ENCODE assay signal across 1 cellular context in the genomic region with DNA sequence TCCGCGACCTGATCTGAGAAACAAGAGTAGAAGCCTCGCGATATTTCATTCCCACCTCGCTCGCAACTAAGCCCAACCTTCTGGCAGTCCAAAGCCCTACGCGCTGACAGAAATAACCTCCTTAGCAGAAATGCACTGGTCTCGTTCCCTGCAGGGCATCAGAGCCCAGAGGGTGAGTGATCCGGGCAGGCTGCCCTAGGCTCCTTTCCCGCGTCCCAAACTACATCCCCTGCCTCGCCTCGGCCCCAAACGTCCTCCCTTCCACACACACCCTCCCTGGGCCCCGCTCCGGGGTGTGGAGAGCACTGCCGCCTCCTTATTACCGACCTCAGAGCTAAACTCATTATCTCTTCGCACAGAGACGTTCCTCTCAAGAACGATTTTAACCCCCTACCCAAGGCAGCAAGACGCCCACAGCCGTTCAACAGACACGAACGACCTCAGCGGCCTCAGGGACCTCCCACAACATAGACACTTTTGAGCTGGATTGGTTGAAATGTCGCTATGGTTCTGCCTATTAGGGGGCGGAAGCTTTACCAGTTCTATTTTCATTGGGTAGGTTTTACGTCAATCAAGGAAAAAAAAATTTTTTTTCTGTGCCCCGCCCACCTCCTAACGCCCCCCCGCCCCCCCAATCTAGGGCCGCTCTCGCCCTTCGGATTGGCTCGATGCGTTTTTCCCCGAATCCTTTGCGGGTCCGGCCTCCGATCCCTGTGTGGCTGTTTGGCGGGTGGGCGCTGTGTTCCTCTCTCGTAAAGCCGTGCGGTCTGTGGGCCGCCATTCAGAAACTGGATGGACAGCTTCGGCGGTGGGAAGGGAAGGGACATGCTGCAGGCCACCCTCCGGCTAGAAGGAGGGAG.
TF ChIP-seq lines count a peak whose summit lies in the region.

A gene (minus strand): TSS at position 439 of the 860 bp plus-strand sequence. CDS start 95 bp downstream, at position 344.

TF ChIP-seq in HepG2, 621 proteins besides CTCF, POLR2A, EP300 and RAD21 (continued from another document and continues in another):
- TF ChIP-seq, protein P1, sequence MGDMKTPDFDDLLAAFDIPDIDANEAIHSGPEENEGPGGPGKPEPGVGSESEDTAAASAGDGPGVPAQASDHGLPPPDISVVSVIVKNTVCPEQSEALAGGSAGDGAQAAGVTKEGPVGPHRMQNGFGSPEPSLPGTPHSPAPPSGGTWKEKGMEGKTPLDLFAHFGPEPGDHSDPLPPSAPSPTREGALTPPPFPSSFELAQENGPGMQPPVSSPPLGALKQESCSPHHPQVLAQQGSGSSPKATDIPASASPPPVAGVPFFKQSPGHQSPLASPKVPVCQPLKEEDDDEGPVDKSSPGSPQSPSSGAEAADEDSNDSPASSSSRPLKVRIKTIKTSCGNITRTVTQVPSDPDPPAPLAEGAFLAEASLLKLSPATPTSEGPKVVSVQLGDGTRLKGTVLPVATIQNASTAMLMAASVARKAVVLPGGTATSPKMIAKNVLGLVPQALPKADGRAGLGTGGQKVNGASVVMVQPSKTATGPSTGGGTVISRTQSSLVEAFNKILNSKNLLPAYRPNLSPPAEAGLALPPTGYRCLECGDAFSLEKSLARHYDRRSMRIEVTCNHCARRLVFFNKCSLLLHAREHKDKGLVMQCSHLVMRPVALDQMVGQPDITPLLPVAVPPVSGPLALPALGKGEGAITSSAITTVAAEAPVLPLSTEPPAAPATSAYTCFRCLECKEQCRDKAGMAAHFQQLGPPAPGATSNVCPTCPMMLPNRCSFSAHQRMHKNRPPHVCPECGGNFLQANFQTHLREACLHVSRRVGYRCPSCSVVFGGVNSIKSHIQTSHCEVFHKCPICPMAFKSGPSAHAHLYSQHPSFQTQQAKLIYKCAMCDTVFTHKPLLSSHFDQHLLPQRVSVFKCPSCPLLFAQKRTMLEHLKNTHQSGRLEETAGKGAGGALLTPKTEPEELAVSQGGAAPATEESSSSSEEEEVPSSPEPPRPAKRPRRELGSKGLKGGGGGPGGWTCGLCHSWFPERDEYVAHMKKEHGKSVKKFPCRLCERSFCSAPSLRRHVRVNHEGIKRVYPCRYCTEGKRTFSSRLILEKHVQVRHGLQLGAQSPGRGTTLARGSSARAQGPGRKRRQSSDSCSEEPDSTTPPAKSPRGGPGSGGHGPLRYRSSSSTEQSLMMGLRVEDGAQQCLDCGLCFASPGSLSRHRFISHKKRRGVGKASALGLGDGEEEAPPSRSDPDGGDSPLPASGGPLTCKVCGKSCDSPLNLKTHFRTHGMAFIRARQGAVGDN (CRISPR knock-in tag; IDR thresholded peaks at IDR 0.05): peak; percentile 87
- 0 out of 2 replicates have a peak, but pooled peaks have one; percentile 21 for TF ChIP-seq ZMAT3 (CRISPR knock-in tag; conservative IDR thresholded peaks at IDR 0.05)
- 0 out of 2 replicates have a peak, but pooled peaks have one; percentile 28 for TF ChIP-seq NFATC3 (CRISPR knock-in tag; IDR thresholded peaks at IDR 0.05)
- TF ChIP-seq SOX13 (IDR thresholded peaks at IDR 0.05): no peak
- TF ChIP-seq SOX13 (CRISPR knock-in tag; conservative IDR thresholded peaks at IDR 0.05 in 1 of 2, IDR thresholded peaks at IDR 0.05 in 1 of 2): peak in 1 of 2 experiments; percentile 32; a peak in 2 of 4 replicates
- no peak for TF ChIP-seq ZNF282 (IDR thresholded peaks at IDR 0.05; ENCODE audit: partially characterized antibody)
- no peak; the same call in 1 of the 2 replicates for TF ChIP-seq POLR2AphosphoS2 (IDR thresholded peaks at IDR 0.05; ENCODE audit: low read depth, low read length)
- TF ChIP-seq ISX (CRISPR knock-in tag; conservative IDR thresholded peaks at IDR 0.05): 0 out of 2 replicates have a peak, but pooled peaks have one; percentile 63
- TF ChIP-seq, protein P2, sequence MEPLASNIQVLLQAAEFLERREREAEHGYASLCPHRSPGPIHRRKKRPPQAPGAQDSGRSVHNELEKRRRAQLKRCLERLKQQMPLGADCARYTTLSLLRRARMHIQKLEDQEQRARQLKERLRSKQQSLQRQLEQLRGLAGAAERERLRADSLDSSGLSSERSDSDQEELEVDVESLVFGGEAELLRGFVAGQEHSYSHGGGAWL (CRISPR knock-in tag; IDR thresholded peaks at IDR 0.05): no peak; the same call in 1 of the 2 replicates
- TF ChIP-seq KLF16 (CRISPR knock-in tag; IDR thresholded peaks at IDR 0.05): peak in 1 of 2 experiments; percentile 84; a peak in 1 of 4 replicates
- TF ChIP-seq ZNF367 (CRISPR knock-in tag; IDR thresholded peaks at IDR 0.05; ENCODE audit: borderline replicate concordance): 0 out of 2 replicates have a peak, but pooled peaks have one; percentile 22
- peak; percentile 60 for TF ChIP-seq HDAC2 (CRISPR knock-in tag; IDR thresholded peaks at IDR 0.05)
- TF ChIP-seq ZSCAN9 (CRISPR knock-in tag; IDR thresholded peaks at IDR 0.05; ENCODE audit: borderline replicate concordance): peak; percentile 36
- TF ChIP-seq FOXK1 (CRISPR knock-in tag; IDR thresholded peaks at IDR 0.05; ENCODE audit: borderline replicate concordance, low read depth): peak; percentile 71; the same call in 1 of the 2 replicates
- TF ChIP-seq, protein P3, sequence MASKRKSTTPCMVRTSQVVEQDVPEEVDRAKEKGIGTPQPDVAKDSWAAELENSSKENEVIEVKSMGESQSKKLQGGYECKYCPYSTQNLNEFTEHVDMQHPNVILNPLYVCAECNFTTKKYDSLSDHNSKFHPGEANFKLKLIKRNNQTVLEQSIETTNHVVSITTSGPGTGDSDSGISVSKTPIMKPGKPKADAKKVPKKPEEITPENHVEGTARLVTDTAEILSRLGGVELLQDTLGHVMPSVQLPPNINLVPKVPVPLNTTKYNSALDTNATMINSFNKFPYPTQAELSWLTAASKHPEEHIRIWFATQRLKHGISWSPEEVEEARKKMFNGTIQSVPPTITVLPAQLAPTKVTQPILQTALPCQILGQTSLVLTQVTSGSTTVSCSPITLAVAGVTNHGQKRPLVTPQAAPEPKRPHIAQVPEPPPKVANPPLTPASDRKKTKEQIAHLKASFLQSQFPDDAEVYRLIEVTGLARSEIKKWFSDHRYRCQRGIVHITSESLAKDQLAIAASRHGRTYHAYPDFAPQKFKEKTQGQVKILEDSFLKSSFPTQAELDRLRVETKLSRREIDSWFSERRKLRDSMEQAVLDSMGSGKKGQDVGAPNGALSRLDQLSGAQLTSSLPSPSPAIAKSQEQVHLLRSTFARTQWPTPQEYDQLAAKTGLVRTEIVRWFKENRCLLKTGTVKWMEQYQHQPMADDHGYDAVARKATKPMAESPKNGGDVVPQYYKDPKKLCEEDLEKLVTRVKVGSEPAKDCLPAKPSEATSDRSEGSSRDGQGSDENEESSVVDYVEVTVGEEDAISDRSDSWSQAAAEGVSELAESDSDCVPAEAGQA (IDR thresholded peaks at IDR 0.05; ENCODE audit: low read depth): 0 out of 2 replicates have a peak, but pooled peaks have one; percentile 54
- TF ChIP-seq, protein P3 (CRISPR knock-in tag; IDR thresholded peaks at IDR 0.05; ENCODE audit: borderline replicate concordance): no peak
- TF ChIP-seq SMAD1 (CRISPR knock-in tag; IDR thresholded peaks at IDR 0.05; ENCODE audit: borderline replicate concordance, low read depth): peak; percentile 68; the same call in 1 of the 2 replicates
- TF ChIP-seq ARHGAP35 (CRISPR knock-in tag; IDR thresholded peaks at IDR 0.05; ENCODE audit: borderline replicate concordance): peak; percentile 66; the same call in 1 of the 2 replicates
- TF ChIP-seq SMAD9 (CRISPR knock-in tag; IDR thresholded peaks at IDR 0.05): 0 out of 2 replicates have a peak, but pooled peaks have one; percentile 45
- peak; percentile 65 for TF ChIP-seq SPEN (CRISPR knock-in tag; IDR thresholded peaks at IDR 0.05; ENCODE audit: low read depth)
- TF ChIP-seq, protein P4, sequence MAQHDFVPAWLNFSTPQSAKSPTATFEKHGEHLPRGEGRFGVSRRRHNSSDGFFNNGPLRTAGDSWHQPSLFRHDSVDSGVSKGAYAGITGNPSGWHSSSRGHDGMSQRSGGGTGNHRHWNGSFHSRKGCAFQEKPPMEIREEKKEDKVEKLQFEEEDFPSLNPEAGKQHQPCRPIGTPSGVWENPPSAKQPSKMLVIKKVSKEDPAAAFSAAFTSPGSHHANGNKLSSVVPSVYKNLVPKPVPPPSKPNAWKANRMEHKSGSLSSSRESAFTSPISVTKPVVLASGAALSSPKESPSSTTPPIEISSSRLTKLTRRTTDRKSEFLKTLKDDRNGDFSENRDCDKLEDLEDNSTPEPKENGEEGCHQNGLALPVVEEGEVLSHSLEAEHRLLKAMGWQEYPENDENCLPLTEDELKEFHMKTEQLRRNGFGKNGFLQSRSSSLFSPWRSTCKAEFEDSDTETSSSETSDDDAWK (CRISPR knock-in tag; IDR thresholded peaks at IDR 0.05): no peak
- TF ChIP-seq MYC (CRISPR knock-in tag; IDR thresholded peaks at IDR 0.05; ENCODE audit: borderline replicate concordance): peak; percentile 64; the same call in 1 of the 2 replicates
- TF ChIP-seq, protein P5, sequence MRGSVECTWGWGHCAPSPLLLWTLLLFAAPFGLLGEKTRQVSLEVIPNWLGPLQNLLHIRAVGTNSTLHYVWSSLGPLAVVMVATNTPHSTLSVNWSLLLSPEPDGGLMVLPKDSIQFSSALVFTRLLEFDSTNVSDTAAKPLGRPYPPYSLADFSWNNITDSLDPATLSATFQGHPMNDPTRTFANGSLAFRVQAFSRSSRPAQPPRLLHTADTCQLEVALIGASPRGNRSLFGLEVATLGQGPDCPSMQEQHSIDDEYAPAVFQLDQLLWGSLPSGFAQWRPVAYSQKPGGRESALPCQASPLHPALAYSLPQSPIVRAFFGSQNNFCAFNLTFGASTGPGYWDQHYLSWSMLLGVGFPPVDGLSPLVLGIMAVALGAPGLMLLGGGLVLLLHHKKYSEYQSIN (CRISPR knock-in tag; IDR thresholded peaks at IDR 0.05; ENCODE audit: borderline replicate concordance): no peak
- TF ChIP-seq YEATS2 (CRISPR knock-in tag; IDR thresholded peaks at IDR 0.05; ENCODE audit: borderline replicate concordance): peak; percentile 76
- TF ChIP-seq ZNF737 (CRISPR knock-in tag; IDR thresholded peaks at IDR 0.05; ENCODE audit: borderline replicate concordance): no peak
- TF ChIP-seq NFKBIZ (CRISPR knock-in tag; IDR thresholded peaks at IDR 0.05): 0 out of 2 replicates have a peak, but pooled peaks have one; percentile 23
- TF ChIP-seq ZNF225 (CRISPR knock-in tag; IDR thresholded peaks at IDR 0.05): no peak
- TF ChIP-seq ZFP36 (IDR thresholded peaks at IDR 0.05; ENCODE audit: borderline replicate concordance, low read depth, low read length, partially characterized antibody): no peak
- TF ChIP-seq GATAD2A (CRISPR knock-in tag; IDR thresholded peaks at IDR 0.05): peak; percentile 42; the same call in 1 of the 2 replicates
- peak; percentile 50; the same call in 1 of the 2 replicates for TF ChIP-seq TBX2 (CRISPR knock-in tag; IDR thresholded peaks at IDR 0.05; ENCODE audit: borderline replicate concordance)
- TF ChIP-seq KLF13 (CRISPR knock-in tag; IDR thresholded peaks at IDR 0.05): 0 out of 2 replicates have a peak, but pooled peaks have one; percentile 58
- 0 out of 2 replicates have a peak, but pooled peaks have one; percentile 62 for TF ChIP-seq ZNF720 (CRISPR knock-in tag; IDR thresholded peaks at IDR 0.05)
- TF ChIP-seq POGZ (CRISPR knock-in tag; IDR thresholded peaks at IDR 0.05): peak; percentile 78
- peak; percentile 92 for TF ChIP-seq ZNF749 (CRISPR knock-in tag; IDR thresholded peaks at IDR 0.05; ENCODE audit: borderline replicate concordance)
- TF ChIP-seq ADNP (CRISPR knock-in tag; IDR thresholded peaks at IDR 0.05): no peak
- TF ChIP-seq, protein P6, sequence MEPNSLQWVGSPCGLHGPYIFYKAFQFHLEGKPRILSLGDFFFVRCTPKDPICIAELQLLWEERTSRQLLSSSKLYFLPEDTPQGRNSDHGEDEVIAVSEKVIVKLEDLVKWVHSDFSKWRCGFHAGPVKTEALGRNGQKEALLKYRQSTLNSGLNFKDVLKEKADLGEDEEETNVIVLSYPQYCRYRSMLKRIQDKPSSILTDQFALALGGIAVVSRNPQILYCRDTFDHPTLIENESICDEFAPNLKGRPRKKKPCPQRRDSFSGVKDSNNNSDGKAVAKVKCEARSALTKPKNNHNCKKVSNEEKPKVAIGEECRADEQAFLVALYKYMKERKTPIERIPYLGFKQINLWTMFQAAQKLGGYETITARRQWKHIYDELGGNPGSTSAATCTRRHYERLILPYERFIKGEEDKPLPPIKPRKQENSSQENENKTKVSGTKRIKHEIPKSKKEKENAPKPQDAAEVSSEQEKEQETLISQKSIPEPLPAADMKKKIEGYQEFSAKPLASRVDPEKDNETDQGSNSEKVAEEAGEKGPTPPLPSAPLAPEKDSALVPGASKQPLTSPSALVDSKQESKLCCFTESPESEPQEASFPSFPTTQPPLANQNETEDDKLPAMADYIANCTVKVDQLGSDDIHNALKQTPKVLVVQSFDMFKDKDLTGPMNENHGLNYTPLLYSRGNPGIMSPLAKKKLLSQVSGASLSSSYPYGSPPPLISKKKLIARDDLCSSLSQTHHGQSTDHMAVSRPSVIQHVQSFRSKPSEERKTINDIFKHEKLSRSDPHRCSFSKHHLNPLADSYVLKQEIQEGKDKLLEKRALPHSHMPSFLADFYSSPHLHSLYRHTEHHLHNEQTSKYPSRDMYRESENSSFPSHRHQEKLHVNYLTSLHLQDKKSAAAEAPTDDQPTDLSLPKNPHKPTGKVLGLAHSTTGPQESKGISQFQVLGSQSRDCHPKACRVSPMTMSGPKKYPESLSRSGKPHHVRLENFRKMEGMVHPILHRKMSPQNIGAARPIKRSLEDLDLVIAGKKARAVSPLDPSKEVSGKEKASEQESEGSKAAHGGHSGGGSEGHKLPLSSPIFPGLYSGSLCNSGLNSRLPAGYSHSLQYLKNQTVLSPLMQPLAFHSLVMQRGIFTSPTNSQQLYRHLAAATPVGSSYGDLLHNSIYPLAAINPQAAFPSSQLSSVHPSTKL (CRISPR knock-in tag; IDR thresholded peaks at IDR 0.05): peak; percentile 67
- peak; percentile 86 for TF ChIP-seq ZFP90 (CRISPR knock-in tag; IDR thresholded peaks at IDR 0.05; ENCODE audit: borderline replicate concordance)
- TF ChIP-seq ZNF550 (CRISPR knock-in tag; IDR thresholded peaks at IDR 0.05; ENCODE audit: borderline replicate concordance): 0 out of 2 replicates have a peak, but pooled peaks have one; percentile 31
- TF ChIP-seq ZC3H4 (CRISPR knock-in tag; IDR thresholded peaks at IDR 0.05; ENCODE audit: borderline replicate concordance): 0 out of 2 replicates have a peak, but pooled peaks have one; percentile 59
